ENCODE assay signal across 9 cellular contexts in genomic region chr4:24686866-24687672, GRCh38.
DNase-seq lines count a peak whose midpoint lies in the region; ATAC-seq, FAIRE-seq and TF ChIP-seq lines count a peak whose summit lies in the region.
"Had no signal": no experiment of that assay in that cellular context is flagged by ENCODE, and none has a peak within 500 bp of the region (broad histone marks: within the 10 kb centered on the region; RNA-seq: fewer than 3 reads in every experiment).

No MANE protein-coding gene starts in this region.

- H3K23ac ChIP-seq in mesendoderm (ENCODE audit: low read length), result no peak overlapping the region

- H3K79me2 ChIP-seq in DND-41 (ENCODE audit: insufficient read depth, low read length) (no peaks in the 10 kb centered on the region), GM12878 (ENCODE audit: control insufficient read depth, insufficient read depth, low read length) (no peaks in the 10 kb centered on the region), mesendoderm (ENCODE audit: control insufficient read depth, insufficient read depth, low read length) (no peaks in the 10 kb centered on the region)

- CTCF ChIA-PET in GM12878 (lab: Yijun Ruan, JAX), result interaction anchor here (0.6 to 6.1 kb wide), 17 partner anchors 10 to 679 kb away, joined by 3 to 51 read pairs (median 3); partner anchors contain the start of gene DHX15

- peak; percentile 68 for TF ChIP-seq RAD21 in GM12878 (IDR thresholded peaks at IDR 0.05; ENCODE audit: insufficient read depth, low read depth, low read length)

- H2BK120ac ChIP-seq in mesendoderm (ENCODE audit: low read depth, low read length), result no peak overlapping the region

- no peak overlapping the region for H3K4me3 ChIP-seq in DND-41 (ENCODE audit: low read depth in 1 of 2, low read length in 2 of 2)
- no peak overlapping the region for H3K4me3 ChIP-seq in GM12878
- no peak overlapping the region for H3K4me3 ChIP-seq in mesendoderm (ENCODE audit: low read length)

- H4K20me1 ChIP-seq in DND-41 (ENCODE audit: insufficient read depth, low read length) (no peaks in the 10 kb centered on the region), GM12878 (ENCODE audit: control insufficient read depth, insufficient read depth) (peaks cover 2% of the 10 kb centered on the region; the same call in 1 of the 2 replicates)

- no peak overlapping the region for H2BK5ac ChIP-seq in mesendoderm (ENCODE audit: low read length)

- no peaks in the 10 kb centered on the region for H3K4me1 ChIP-seq in DND-41 (ENCODE audit: insufficient read depth, low read length)
- H3K4me1 ChIP-seq in GM12878 (ENCODE audit: control insufficient read depth, insufficient read depth, low read length), result no peaks in the 10 kb centered on the region
- no peaks in the 10 kb centered on the region for H3K4me1 ChIP-seq in mesendoderm (ENCODE audit: control insufficient read depth, low read depth, low read length)

- no peak overlapping the region for H4K5ac ChIP-seq in mesendoderm (ENCODE audit: low read length)

- no peak overlapping the region for H3K18ac ChIP-seq in mesendoderm (ENCODE audit: low read length)

- no TSS peak for BruUV-seq in GM12878 (replicated peaks; lab: Mats Ljungman, UMichigan)

- 23% methylated on average over 13 of the region's 13 CpGs for WGBS in GM12878 (ENCODE audit: insufficient coverage, insufficient replicate concordance, low lambda C conversion rate, missing lambda C conversion rate)
- no CpG with 5 or more reads among the region's 13 CpGs for WGBS in mesendoderm (ENCODE audit: extremely low coverage, insufficient coverage, low lambda C conversion rate)

- in situ Hi-C loops in GM12878 (cut with MboI), result loop anchor here (5.0 kb wide), 1 partner anchor 200 kb away; no protein-coding TSS in a partner anchor

- peak; percentile 77 for FAIRE-seq in GM12878 (lab: Jason Lieb, UNC)
- FAIRE-seq: colon had no signal

- no peak for DNase-seq in DND-41
- peak; percentile 14 for DNase-seq in HK-2 (ENCODE audit: unreplicated experiment)
- no peak for DNase-seq in GM12878 (ENCODE audit: low read depth, low spot score)
- peak; percentile 57 for DNase-seq in mesendoderm
- no peak for DNase-seq in 8988T
- DNase-seq in NCI-H146 (lab: John Stamatoyannopoulos, UW), result no peak
- DNase-seq in NCI-H226, result no peak

- no peak overlapping the region for H4K8ac ChIP-seq in mesendoderm (ENCODE audit: low read depth, low read length)

- TF ChIP-seq CTCF in DND-41 (IDR thresholded peaks at IDR 0.05; ENCODE audit: borderline replicate concordance, extremely low read depth, low read length, poor library complexity, severe bottlenecking) (peak; percentile 40), GM12878 (IDR thresholded peaks at IDR 0.05 in 2 of 3, conservative IDR thresholded peaks at IDR 0.05 in 1 of 3; ENCODE audit: control insufficient read depth in 2 of 3, extremely low read depth in 1 of 3, insufficient read depth in 1 of 3, low read depth in 3 of 3, low read length in 3 of 3) (peak; percentile 64 to 74 (median 73))

- intact Hi-C loops in GM12878 (cut with micrococcal nuclease; ENCODE audit: unreplicated experiment), result loop anchor here (1.0 kb wide), 1 partner anchor 199 kb away; no protein-coding TSS in a partner anchor

- ATAC-seq in DND-41 (ENCODE audit: insufficient read depth, low read depth), result no peak
- peak; percentile 82 for ATAC-seq in GM12878
- ATAC-seq in GM21526 (IDR thresholded peaks at IDR 0.05; ENCODE audit: low FRiP score, unreplicated experiment), result no peak

- H3K4me2 ChIP-seq in DND-41 (ENCODE audit: insufficient read depth, low read length) (no peak overlapping the region), GM12878 (ENCODE audit: control insufficient read depth, insufficient read depth) (no peak overlapping the region), mesendoderm (ENCODE audit: low read length) (no peak overlapping the region)

- H3K4ac ChIP-seq in mesendoderm (ENCODE audit: low read depth, low read length), result no peak overlapping the region

- TF ChIP-seq POLR2A in GM12878 (IDR thresholded peaks at IDR 0.05; ENCODE audit: low read depth, low read length), result no peak

- H3K27me3 ChIP-seq in DND-41 (ENCODE audit: insufficient read depth, low read length, poor library complexity), result no peaks in the 10 kb centered on the region
- peaks cover 0 to 4% of the 10 kb centered on the region in 2 experiments; a peak in 2 of 4 replicates for H3K27me3 ChIP-seq in GM12878 (replicated peaks in 1 of 2; ENCODE audit: control insufficient read depth in 2 of 2, insufficient read depth in 2 of 2, low read length in 1 of 2)
- H3K27me3 ChIP-seq in mesendoderm (ENCODE audit: insufficient read depth, low read length, poor library complexity), result no peaks in the 10 kb centered on the region

- no peaks in the 10 kb centered on the region for H3K9me3 ChIP-seq in DND-41 (ENCODE audit: insufficient read depth, low read length, severe bottlenecking)
- no peaks in the 10 kb centered on the region for H3K9me3 ChIP-seq in GM12878 (replicated peaks; ENCODE audit: control insufficient read depth, insufficient read depth, low read length)

- H3K56ac ChIP-seq in mesendoderm (ENCODE audit: low read length), result no peak overlapping the region

- no peak overlapping the region for H2AFZ ChIP-seq in DND-41 (ENCODE audit: low read depth, low read length)
- H2AFZ ChIP-seq in GM12878 (ENCODE audit: control insufficient read depth, low read depth, low read length), result no peak overlapping the region

- no peak overlapping the region for H2BK15ac ChIP-seq in mesendoderm (replicated peaks; ENCODE audit: low read depth)

- no peak overlapping the region for H2AK5ac ChIP-seq in mesendoderm (ENCODE audit: low read length)

- RAD21 ChIA-PET in GM12878 (lab: Charles Lee; ENCODE audit: unreplicated experiment), result no interaction called here

- POLR2A ChIA-PET in GM12878 (lab: Charles Lee), result no interaction called here

- SMC1A ChIA-PET in GM12878 (lab: Charles Lee; ENCODE audit: uncharacterized antibody, unreplicated experiment), result interaction anchor here (1.2 kb wide), 1 partner anchor 198 kb away, joined by 5 read pairs; no protein-coding TSS in a partner anchor

- no peak for TF ChIP-seq EP300 in GM12878 (IDR thresholded peaks at IDR 0.05; ENCODE audit: borderline replicate concordance in 1 of 2, control insufficient read depth in 1 of 2, low read depth in 2 of 2, low read length in 2 of 2)

- H3K9ac ChIP-seq in DND-41 (ENCODE audit: low read depth, low read length) (no peak overlapping the region), GM12878 (ENCODE audit: control insufficient read depth, insufficient read depth, low read length) (no peak overlapping the region), mesendoderm (ENCODE audit: low read length) (no peak overlapping the region)

- no peaks in the 10 kb centered on the region for H3K79me1 ChIP-seq in mesendoderm (ENCODE audit: low read length)

- H3K36me3 ChIP-seq in DND-41 (ENCODE audit: insufficient read depth, low read length) (no peaks in the 10 kb centered on the region), GM12878 (ENCODE audit: control insufficient read depth in 2 of 2, insufficient read depth in 2 of 2, low read length in 1 of 2) (no peaks in the 10 kb centered on the region), mesendoderm (ENCODE audit: control insufficient read depth, insufficient read depth, low read length) (no peaks in the 10 kb centered on the region)

- H3K27ac ChIP-seq in DND-41 (ENCODE audit: low read length) (no peak overlapping the region), GM12878 (ENCODE audit: control insufficient read depth, insufficient read depth) (no peak overlapping the region), mesendoderm (ENCODE audit: low read depth, low read length) (no peak overlapping the region)

TF ChIP-seq in GM12878, 131 proteins besides CTCF, POLR2A, EP300 and RAD21:
- TF ChIP-seq SMC3 (IDR thresholded peaks at IDR 0.05; ENCODE audit: borderline replicate concordance, low read length) (peak; percentile 80), HSF1 (IDR thresholded peaks at IDR 0.05; ENCODE audit: low read depth, low read length) (no peak)

Comparison
In these comparisons a context has a peak if more than half of its experiments do, and no peak if none do; other contexts are left out.
1. DNase-seq: peak in HK-2 (single experiment) and mesendoderm (single experiment); none in DND-41 (single experiment), GM12878 (single experiment), 8988T (single experiment), NCI-H146 (single experiment) and NCI-H226 (single experiment).